ENCODE assay signal across 12 cellular contexts in the genomic region with DNA sequence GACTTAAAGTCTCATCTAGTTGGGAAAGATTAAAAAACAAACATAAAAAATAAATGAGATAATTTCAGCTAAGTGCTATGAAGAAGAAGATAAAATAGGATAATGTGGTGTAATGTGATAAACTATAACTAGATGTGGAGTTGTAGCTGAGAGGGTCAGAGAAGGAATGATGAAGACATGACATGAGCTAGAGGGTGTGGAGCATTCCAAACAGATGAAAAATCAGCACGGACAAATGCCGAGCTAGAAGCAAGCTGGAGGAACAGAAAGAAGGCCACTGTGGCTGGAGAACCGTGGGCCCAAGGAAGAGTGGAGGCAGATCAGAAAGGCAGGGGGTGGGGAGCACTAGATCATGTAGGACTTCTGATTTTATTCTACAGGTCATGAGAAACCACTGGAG.
DNase-seq lines count a peak whose midpoint lies in the region; ATAC-seq and TF ChIP-seq lines count a peak whose summit lies in the region.
"Had no signal": no experiment of that assay in that cellular context is flagged by ENCODE, and none has a peak within 500 bp of the region (broad histone marks: within the 10 kb centered on the region; RNA-seq: fewer than 3 reads in every experiment).

No MANE protein-coding gene starts in this region.

- peak overlapping the region; percentile 78 for H3K27ac ChIP-seq in temporal lobe (ENCODE audit: low read depth, low read length)
- H3K27ac ChIP-seq: BLaER1 had no signal

- intact Hi-C loops in activated T-helper 2 cell treated with anti-CD3 and anti-CD28 coated beads, Interferon-gamma antibody, Interleukin-2, Interleukin-4, amounts not matched to agents 10 μg/mL and 5 μg/mL and 100 μg/mL, durations not matched to agents 14 hours and 24 hours and 36 hours (cut with micrococcal nuclease): no loop called here

- H3K4me3 Mint-ChIP-seq in activated T-cell treated with anti-CD3 and anti-CD28 coated beads, Interleukin-2, amount 50 U/mL, for 72 hours: peak overlapping the region in 1 of 2 donors; percentile 6
- H3K4me3 Mint-ChIP-seq in activated T-helper 2 cell treated with anti-CD3 and anti-CD28 coated beads, Interferon-gamma antibody, Interleukin-2, Interleukin-4, amounts not matched to agents 10 μg/mL and 5 μg/mL and 100 μg/mL, durations not matched to agents 14 hours and 24 hours and 36 hours (ENCODE audit: low read depth): no peak overlapping the region
- peak overlapping the region; percentile 14 for H3K4me3 Mint-ChIP-seq in glutamatergic neuron (ENCODE audit: unreplicated experiment)

- no peak for DNase-seq in activated T-cell treated with anti-CD3 and anti-CD28 coated beads, Interleukin-2, amount 50 U/mL, for 72 hours
- DNase-seq in activated T-cell treated with anti-CD3 and anti-CD28 coated beads, Interleukin-2, amount 50 U/mL, for 48 hours: no peak
- DNase-seq in activated T-helper 2 cell treated with anti-CD3 and anti-CD28 coated beads, Interferon-gamma antibody, Interleukin-2, Interleukin-4, amounts not matched to agents 10 μg/mL and 5 μg/mL and 100 μg/mL, durations not matched to agents 14 hours and 24 hours and 36 hours (ENCODE audit: low spot score): no peak
- DNase-seq in glutamatergic neuron (no peak), SHP77 treated with DMSO at 0.1 percent for 48 hours (lab: John Stamatoyannopoulos, UW) (no peak)
- DNase-seq: body of pancreas; kidney; stimulated activated CD4-positive, alpha-beta T cell treated with anti-CD3 and anti-CD28 coated beads, Interleukin-15, amount 100 ng/mL, for 24 hours had no signal

- peak overlapping the region; percentile 72 for H3K27ac Mint-ChIP-seq in activated T-cell treated with anti-CD3 and anti-CD28 coated beads, Interleukin-2, amount 50 U/mL, for 72 hours
- H3K27ac Mint-ChIP-seq in activated T-helper 2 cell treated with anti-CD3 and anti-CD28 coated beads, Interferon-gamma antibody, Interleukin-2, Interleukin-4, amounts not matched to agents 10 μg/mL and 5 μg/mL and 100 μg/mL, durations not matched to agents 14 hours and 24 hours and 36 hours: peak overlapping the region; percentile 57
- peak overlapping the region; percentile 36 for H3K27ac Mint-ChIP-seq in glutamatergic neuron (ENCODE audit: unreplicated experiment)

- ATAC-seq in activated T-cell treated with anti-CD3 and anti-CD28 coated beads, Interleukin-2, amount 50 U/mL, for 72 hours (replicated peaks in 1 of 2): no peak
- ATAC-seq in HG02884 (IDR thresholded peaks at IDR 0.05; ENCODE audit: unreplicated experiment): no peak
- no peak for ATAC-seq in GM21515 (IDR thresholded peaks at IDR 0.05; ENCODE audit: unreplicated experiment)

- H3K27me3 Mint-ChIP-seq in activated T-cell treated with anti-CD3 and anti-CD28 coated beads, Interleukin-2, amount 50 U/mL, for 72 hours (ENCODE audit: low read depth): no peaks in the 10 kb centered on the region
- no peaks in the 10 kb centered on the region for H3K27me3 Mint-ChIP-seq in activated T-helper 2 cell treated with anti-CD3 and anti-CD28 coated beads, Interferon-gamma antibody, Interleukin-2, Interleukin-4, amounts not matched to agents 10 μg/mL and 5 μg/mL and 100 μg/mL, durations not matched to agents 14 hours and 24 hours and 36 hours (ENCODE audit: low read depth)
- H3K27me3 Mint-ChIP-seq in glutamatergic neuron (ENCODE audit: unreplicated experiment): peaks cover 8% of the 10 kb centered on the region

- H3K9me3 Mint-ChIP-seq in activated T-cell treated with anti-CD3 and anti-CD28 coated beads, Interleukin-2, amount 50 U/mL, for 72 hours: no peaks in the 10 kb centered on the region
- no peaks in the 10 kb centered on the region for H3K9me3 Mint-ChIP-seq in activated T-helper 2 cell treated with anti-CD3 and anti-CD28 coated beads, Interferon-gamma antibody, Interleukin-2, Interleukin-4, amounts not matched to agents 10 μg/mL and 5 μg/mL and 100 μg/mL, durations not matched to agents 14 hours and 24 hours and 36 hours
- peaks cover 13% of the 10 kb centered on the region for H3K9me3 Mint-ChIP-seq in glutamatergic neuron (ENCODE audit: unreplicated experiment)

- no peak for TF ChIP-seq CTCF in glutamatergic neuron (IDR thresholded peaks at IDR 0.05; ENCODE audit: partially characterized antibody, unreplicated experiment)

- peaks cover 74% of the 10 kb centered on the region for H3K4me1 Mint-ChIP-seq in activated T-cell treated with anti-CD3 and anti-CD28 coated beads, Interleukin-2, amount 50 U/mL, for 72 hours (ENCODE audit: low read depth)
- peaks cover 68% of the 10 kb centered on the region for H3K4me1 Mint-ChIP-seq in activated T-helper 2 cell treated with anti-CD3 and anti-CD28 coated beads, Interferon-gamma antibody, Interleukin-2, Interleukin-4, amounts not matched to agents 10 μg/mL and 5 μg/mL and 100 μg/mL, durations not matched to agents 14 hours and 24 hours and 36 hours (ENCODE audit: low read depth)
- H3K4me1 Mint-ChIP-seq in glutamatergic neuron (ENCODE audit: low read depth, unreplicated experiment): peaks cover 62% of the 10 kb centered on the region

- peaks cover 18 to 40% of the 10 kb centered on the region in 2 donors for H3K36me3 Mint-ChIP-seq in activated T-cell treated with anti-CD3 and anti-CD28 coated beads, Interleukin-2, amount 50 U/mL, for 72 hours (ENCODE audit: insufficient read depth in 2 of 2)
- peaks cover 74% of the 10 kb centered on the region for H3K36me3 Mint-ChIP-seq in activated T-helper 2 cell treated with anti-CD3 and anti-CD28 coated beads, Interferon-gamma antibody, Interleukin-2, Interleukin-4, amounts not matched to agents 10 μg/mL and 5 μg/mL and 100 μg/mL, durations not matched to agents 14 hours and 24 hours and 36 hours (ENCODE audit: low read depth)
- no peaks in the 10 kb centered on the region for H3K36me3 Mint-ChIP-seq in glutamatergic neuron (ENCODE audit: unreplicated experiment)
